Comparison of ENCODE assay signal across 8 cellular contexts in the genomic region with DNA sequence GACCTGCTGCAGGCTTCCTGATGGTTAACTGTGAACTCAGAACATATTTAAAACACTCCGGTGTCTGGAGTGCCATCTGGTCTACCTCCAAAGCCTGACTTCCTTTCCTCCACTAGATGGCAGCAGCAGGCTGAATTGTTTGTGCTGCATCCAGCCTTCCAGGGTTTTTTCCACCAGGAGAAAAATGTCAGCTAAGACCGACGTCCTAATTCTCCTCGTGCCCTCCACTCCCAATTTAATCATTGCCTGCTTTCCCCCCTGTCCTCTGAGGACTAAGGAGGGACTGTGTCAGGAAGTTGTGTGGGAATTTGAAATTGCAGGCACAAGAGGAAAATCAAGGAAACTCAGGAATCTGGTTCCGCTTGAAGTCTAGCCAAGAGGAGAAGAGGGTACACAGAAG.
DNase-seq lines count a peak whose midpoint lies in the region; ATAC-seq and TF ChIP-seq lines count a peak whose summit lies in the region.

No MANE protein-coding gene starts in this region.

- TF ChIP-seq CTCF in CD8-positive, alpha-beta T cell (IDR thresholded peaks at IDR 0.05), result peak; percentile 90
- TF ChIP-seq CTCF in esophagus muscularis mucosa (IDR thresholded peaks at IDR 0.05) (peak; percentile 88 to 91 (median 89)), testis (IDR thresholded peaks at IDR 0.05) (peak; percentile 74 to 85 (median 84))

- peak in 6 of 7 experiments; percentile 25 to 62 (median 40) for DNase-seq in CD8-positive, alpha-beta T cell
- DNase-seq in HK-2 (ENCODE audit: unreplicated experiment), result peak; percentile 77
- peak; percentile 72 for DNase-seq in NCI-H82 treated with DMSO at 0.1 percent for 48 hours (lab: John Stamatoyannopoulos, UW; ENCODE audit: unreplicated experiment)
- DNase-seq in activated T-cell treated with anti-CD3 and anti-CD28 coated beads for 4 hours, result peak; percentile 28
- no peak for DNase-seq in esophagus muscularis mucosa (ENCODE audit: extremely low spot score)
- DNase-seq in naive B cell, result peak; percentile 31
- DNase-seq in testis, result peak; percentile 88

- H3K4me1 Mint-ChIP-seq in CD8-positive, alpha-beta T cell (ENCODE audit: low read depth), result no peaks in the 10 kb centered on the region
- no peaks in the 10 kb centered on the region for H3K4me1 Mint-ChIP-seq in naive B cell

- no peak for ATAC-seq in CD8-positive, alpha-beta T cell
- ATAC-seq in naive B cell (ENCODE audit: low read depth in 2 of 2) (peak in 1 of 2 donors; percentile 18), GM21737 (IDR thresholded peaks at IDR 0.05; ENCODE audit: unreplicated experiment) (no peak)

- POLR2A ChIA-PET in CD8-positive, alpha-beta T cell (lab: Charles Lee), result no interaction called here

- CTCF ChIA-PET in CD8-positive, alpha-beta T cell (lab: Charles Lee), result interaction anchor here (0.7 to 5.5 kb wide), 9 partner anchors 9 to 123 kb away, joined by 3 to 47 read pairs (median 3); no protein-coding TSS in a partner anchor

- H3K4me1 ChIP-seq in CD8-positive, alpha-beta T cell (ENCODE audit: insufficient read depth, low read length), result no peaks in the 10 kb centered on the region
- H3K4me1 ChIP-seq in esophagus muscularis mucosa (peaks cover 8 to 21% (median 17%) of the 10 kb centered on the region in 4 donors), testis (peaks cover 8% of the 10 kb centered on the region)

- no peaks in the 10 kb centered on the region for H3K36me3 Mint-ChIP-seq in CD8-positive, alpha-beta T cell
- H3K36me3 Mint-ChIP-seq in naive B cell, result no peaks in the 10 kb centered on the region

- H3K9me3 Mint-ChIP-seq in CD8-positive, alpha-beta T cell, result no peaks in the 10 kb centered on the region
- H3K9me3 Mint-ChIP-seq in naive B cell, result no peaks in the 10 kb centered on the region

- H3K27ac Mint-ChIP-seq in CD8-positive, alpha-beta T cell, result no peak overlapping the region
- no peak overlapping the region for H3K27ac Mint-ChIP-seq in naive B cell

- H3K36me3 ChIP-seq in CD8-positive, alpha-beta T cell (ENCODE audit: insufficient read depth, low read length), result no peaks in the 10 kb centered on the region
- H3K36me3 ChIP-seq in esophagus muscularis mucosa, result peaks cover 0 to 5% (median 2%) of the 10 kb centered on the region in 4 donors
- no peaks in the 10 kb centered on the region for H3K36me3 ChIP-seq in testis (ENCODE audit: low read depth, missing control alignments)

- H3K27me3 Mint-ChIP-seq in CD8-positive, alpha-beta T cell (ENCODE audit: low read depth), result peaks cover 17% of the 10 kb centered on the region
- peaks cover 21 to 31% (median 28%) of the 10 kb centered on the region in 3 donors for H3K27me3 Mint-ChIP-seq in naive B cell

- TF ChIP-seq EP300 in esophagus muscularis mucosa (IDR thresholded peaks at IDR 0.05), result no peak

- H3K4me3 ChIP-seq in CD8-positive, alpha-beta T cell (ENCODE audit: low read depth, low read length), result no peak overlapping the region
- H3K4me3 ChIP-seq in esophagus muscularis mucosa (no peak overlapping the region), testis (no peak overlapping the region)

- no peaks in the 10 kb centered on the region for H3K9me3 ChIP-seq in CD8-positive, alpha-beta T cell (ENCODE audit: low read length)
- H3K9me3 ChIP-seq in esophagus muscularis mucosa (no peaks in the 10 kb centered on the region), testis (no peaks in the 10 kb centered on the region)

- intact Hi-C loops in CD8-positive, alpha-beta T cell (cut with DNase I, micrococcal nuclease), result loop anchor here (1.0 to 5.0 kb wide), 2 partner anchors 124 to 337 kb away; no protein-coding TSS in a partner anchor
- intact Hi-C loops in esophagus muscularis mucosa (cut with DNase I) (loop anchor here (1.0 kb wide), 1 partner anchor 124 kb away; no protein-coding TSS in a partner anchor), testis (cut with DNase I; ENCODE audit: low total_unique reads) (loop anchor here (5.0 kb wide), 1 partner anchor 122 kb away; no protein-coding TSS in a partner anchor)

- WGBS in esophagus muscularis mucosa, result 19% methylated on average over 5 of the region's 5 CpGs
- 19 to 23% methylated on average over 5 of the region's 5 CpGs for WGBS in testis, 2 donors

- no peaks in the 10 kb centered on the region for H3K27me3 ChIP-seq in CD8-positive, alpha-beta T cell (ENCODE audit: insufficient read depth, low read length)
- H3K27me3 ChIP-seq in esophagus muscularis mucosa (no peaks in the 10 kb centered on the region), testis (no peaks in the 10 kb centered on the region)

- TF ChIP-seq POLR2A in esophagus muscularis mucosa (IDR thresholded peaks at IDR 0.05; ENCODE audit: low read depth) (no peak), testis (IDR thresholded peaks at IDR 0.05) (no peak)

- no peak overlapping the region for H3K27ac ChIP-seq in CD8-positive, alpha-beta T cell (ENCODE audit: low read depth, low read length)
- H3K27ac ChIP-seq in esophagus muscularis mucosa (replicated peaks in 1 of 4), result no peak overlapping the region
- H3K27ac ChIP-seq in testis, result no peak overlapping the region

- no peak overlapping the region for H3K4me3 Mint-ChIP-seq in CD8-positive, alpha-beta T cell
- H3K4me3 Mint-ChIP-seq in naive B cell, result peak overlapping the region in 1 of 8 donors; percentile 25
